Comparison of ENCODE assay signal across 8 cellular contexts in the genomic region with DNA sequence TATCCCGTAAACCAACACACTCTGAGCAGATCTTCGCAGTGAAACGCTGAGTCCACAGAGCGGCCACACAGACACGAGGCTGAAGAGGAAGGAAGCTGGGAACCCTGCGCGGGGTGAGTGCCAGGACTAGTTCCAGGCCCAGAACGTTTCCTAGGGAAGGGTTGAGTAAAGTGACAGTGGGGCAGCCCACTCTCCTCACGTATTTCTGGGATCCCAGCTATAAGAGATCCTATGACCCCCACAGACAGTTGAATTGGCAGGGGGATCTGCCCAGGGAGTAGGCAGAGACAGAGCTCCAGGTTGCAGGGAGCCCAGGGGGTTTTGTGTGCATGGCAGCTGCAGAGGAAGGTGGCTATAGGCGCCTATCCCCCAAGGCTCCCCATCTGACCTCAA. TPM values are rescaled to one million over a fixed set of nuclear protein-coding genes. Genes with fewer than 3 reads are reported as not detected.
DNase-seq lines count a peak whose midpoint lies in the region; ATAC-seq and TF ChIP-seq lines count a peak whose summit lies in the region.

No MANE protein-coding gene starts in this region.

- H3K27ac Mint-ChIP-seq in activated CD4-positive, alpha-beta T cell treated with anti-CD3 and anti-CD28 coated beads for 36 hours: peak overlapping the region; percentile 92

- in situ Hi-C loops in mammary epithelial cell (cut with MboI; ENCODE audit: low sequenced_read_pairs in 2 of 2): loop anchor here (10.0 to 25.0 kb wide), 2 partner anchors 175 to 182 kb away; no protein-coding TSS in a partner anchor

- peak overlapping the region; percentile 100 for H3K4me2 ChIP-seq in mammary epithelial cell (ENCODE audit: insufficient read depth, low read depth, low read length)

- CTCF ChIA-PET in activated CD4-positive, alpha-beta T cell treated with anti-CD3 and anti-CD28 coated beads for 36 hours (lab: Charles Lee): interaction anchor here (0.7 to 4.3 kb wide), 14 partner anchors 9 to 215 kb away, joined by 3 to 29 read pairs (median 6); a partner anchor contains a TSS
- CTCF ChIA-PET in mammary epithelial cell (lab: Charles Lee; ENCODE audit: low non-redundant PET): interaction anchor here (0.6 to 0.8 kb wide), 3 partner anchors 89 to 208 kb away, joined by 3 to 5 read pairs (median 3); no protein-coding TSS in a partner anchor

- no peaks in the 10 kb centered on the region for H3K36me3 ChIP-seq in mammary epithelial cell (ENCODE audit: insufficient read depth, low read length)

- H4K20me1 ChIP-seq in mammary epithelial cell (ENCODE audit: insufficient read depth, low read length): no peaks in the 10 kb centered on the region

- H3K4me3 ChIP-seq in mammary epithelial cell (replicated peaks in 1 of 3; ENCODE audit: insufficient read depth in 1 of 3, low read depth in 2 of 3, low read length in 3 of 3) (peak overlapping the region; percentile 59 to 67 (median 65)), skin epidermis (peak overlapping the region; percentile 42 to 77 (median 45))

- POLR2A ChIA-PET in activated CD4-positive, alpha-beta T cell treated with anti-CD3 and anti-CD28 coated beads for 36 hours (lab: Charles Lee): interaction anchor here (0.6 to 1.4 kb wide), 3 partner anchors 49 to 630 kb away, joined by 4 to 6 read pairs (median 5); a partner anchor contains a TSS

- no peaks in the 10 kb centered on the region for H3K27me3 Mint-ChIP-seq in activated CD4-positive, alpha-beta T cell treated with anti-CD3 and anti-CD28 coated beads for 36 hours

- peak overlapping the region; percentile 99 for H2AFZ ChIP-seq in mammary epithelial cell (ENCODE audit: low read depth, low read length)

- H3K9me3 Mint-ChIP-seq in activated CD4-positive, alpha-beta T cell treated with anti-CD3 and anti-CD28 coated beads for 36 hours (ENCODE audit: low read depth): no peaks in the 10 kb centered on the region

- 20% methylated on average over 8 of the region's 10 CpGs for WGBS in mammary epithelial cell (ENCODE audit: low coverage, missing lambda C conversion rate)

- dilution Hi-C loops in mammary epithelial cell (cut with HindIII; ENCODE audit: low sequenced_read_pairs): no loop called here

- peak overlapping the region; percentile 30 for H3K9ac ChIP-seq in mammary epithelial cell (ENCODE audit: insufficient read depth, low read length)

- DNase-seq in activated CD4-positive, alpha-beta T cell treated with anti-CD3 and anti-CD28 coated beads for 36 hours: peak; percentile 37
- DNase-seq in activated CD4-positive, alpha-beta T cell treated with anti-CD3 and anti-CD28 coated beads for 1 hour: no peak
- peak; percentile 11 for DNase-seq in NOMO-1 treated with dmso at 0.1 percent for 144 hours (lab: John Stamatoyannopoulos, UW; ENCODE audit: unreplicated experiment)
- peak; percentile 11 for DNase-seq in mammary epithelial cell
- DNase-seq in islet precursor cell: peak; percentile 58
- DNase-seq in H4 (ENCODE audit: low spot score): no peak

- no peaks in the 10 kb centered on the region for H3K9me3 ChIP-seq in mammary epithelial cell (replicated peaks; ENCODE audit: insufficient read depth, low read length)

- BruUV-seq in mammary epithelial cell (replicated peaks; lab: Mats Ljungman, UMichigan): no TSS peak

- H3K4me3 Mint-ChIP-seq in activated CD4-positive, alpha-beta T cell treated with anti-CD3 and anti-CD28 coated beads for 36 hours: peak overlapping the region; percentile 83

- H3K27ac ChIP-seq in mammary epithelial cell (ENCODE audit: insufficient read depth, low read depth, low read length) (peak overlapping the region; percentile 71), skin epidermis (peak overlapping the region in 20 of 21 experiments; percentile 71 to 97 (median 89))

- H3K36me3 Mint-ChIP-seq in activated CD4-positive, alpha-beta T cell treated with anti-CD3 and anti-CD28 coated beads for 36 hours (ENCODE audit: low read depth): no peaks in the 10 kb centered on the region

- peak; percentile 18 for ATAC-seq in activated CD4-positive, alpha-beta T cell treated with anti-CD3 and anti-CD28 coated beads for 36 hours
- ATAC-seq in HG02571 (IDR thresholded peaks at IDR 0.05; ENCODE audit: unreplicated experiment): peak; percentile 12

- no peaks in the 10 kb centered on the region for H3K27me3 ChIP-seq in mammary epithelial cell (ENCODE audit: insufficient read depth, low read length)

- no peak for TF ChIP-seq CTCF in mammary epithelial cell (conservative IDR thresholded peaks at IDR 0.05 in 1 of 2, IDR thresholded peaks at IDR 0.05 in 1 of 2; ENCODE audit: extremely low read depth in 1 of 2, insufficient read depth in 1 of 2, low read depth in 1 of 2, low read length in 2 of 2)

- no peaks in the 10 kb centered on the region for H3K79me2 ChIP-seq in mammary epithelial cell (ENCODE audit: insufficient read depth, low read length)

- intact Hi-C loops in activated CD4-positive, alpha-beta T cell treated with anti-CD3 and anti-CD28 coated beads for 36 hours (cut with DNase I, micrococcal nuclease): loop anchor here (1.0 to 10.0 kb wide), 8 partner anchors 49 to 1115 kb away; a partner anchor contains a TSS
- intact Hi-C loops in mammary epithelial cell (cut with micrococcal nuclease): loop anchor here (5.0 kb wide), 1 partner anchor 48 kb away; no protein-coding TSS in a partner anchor

- peaks cover 23% of the 10 kb centered on the region for H3K4me1 Mint-ChIP-seq in activated CD4-positive, alpha-beta T cell treated with anti-CD3 and anti-CD28 coated beads for 36 hours

- H3K4me1 ChIP-seq in mammary epithelial cell (ENCODE audit: insufficient read depth, low read length): peaks cover 11% of the 10 kb centered on the region

RNA-seq across cellular contexts. Expression of a gene that starts 51.1 kb away (rescaled TPM):
- total RNA-seq in activated CD4-positive, alpha-beta T cell treated with anti-CD3 and anti-CD28 coated beads for 36 hours: 10 to 100 TPM; 40.3 to 57.8 TPM
- 10 to 100 TPM; 26.3 to 30.9 TPM for total RNA-seq in mammary epithelial cell
- 16.2 TPM for polyA plus RNA-seq in mammary epithelial cell
- 40.6 TPM for polyA minus RNA-seq in mammary epithelial cell
- total RNA-seq in H4 (2014; rRNA removed; shearing (Covaris generic)): 16.5 and 17.2 TPM in 2 replicates

Comparison
In these comparisons a context has a peak if more than half of its experiments do, and no peak if none do; other contexts are left out.
1. DNase-seq: peak in activated CD4-positive, alpha-beta T cell treated with anti-CD3 and anti-CD28 coated beads for 36 hours (single experiment), NOMO-1 treated with dmso at 0.1 percent for 144 hours (single experiment), mammary epithelial cell (single experiment) and islet precursor cell (single experiment); none in activated CD4-positive, alpha-beta T cell treated with anti-CD3 and anti-CD28 coated beads for 1 hour (single experiment) and H4 (single experiment).